Comparison of ENCODE assay signal across 11 cellular contexts in genomic region chr14:104150201-104151027, GRCh38. TPM values are rescaled to one million over a fixed set of nuclear protein-coding genes. Genes with fewer than 3 reads are reported as not detected.
A peak's percentile ranks its signal among the peaks of the same experiment; 100 is the strongest.
DNase-seq lines count a peak whose midpoint lies in the region; FAIRE-seq and TF ChIP-seq lines count a peak whose summit lies in the region.
"Had no signal": no experiment of that assay in that cellular context is flagged by ENCODE, and none has a peak within 500 bp of the region (broad histone marks: within the 10 kb centered on the region; RNA-seq: fewer than 3 reads in every experiment).

No MANE protein-coding gene starts in this region.

- POLR2A ChIA-PET in endothelial cell of umbilical vein (lab: Charles Lee) = no interaction called here

- no peaks in the 10 kb centered on the region for H3K9me3 Mint-ChIP-seq in activated T-helper 1 cell treated with anti-CD3 and anti-CD28 coated beads, Interleukin-12 subunit alpha, Interleukin-12 subunit beta, Interleukin-2, Interleukin-4 antibody, amounts not matched to agents 30 ng/mL and 10 ng/mL and 1 ng/mL, durations not matched to agents 14 hours and 24 hours and 36 hours
- H3K9me3 Mint-ChIP-seq: activated naive CD4-positive, alpha-beta T cell treated with anti-CD3 and anti-CD28 coated beads, Interleukin-2, amount 50 U/mL, for 24 hours; naive thymus-derived CD8-positive, alpha-beta T cell had no signal

- CTCF ChIA-PET in endothelial cell of umbilical vein (lab: Charles Lee) = interaction anchor here (2.4 kb wide), 1 partner anchor 13 kb away, joined by 11 read pairs; no protein-coding TSS in a partner anchor

- H3K9ac ChIP-seq in endothelial cell of umbilical vein (replicated peaks; ENCODE audit: extremely low read depth, insufficient read depth, low read length) = no peak overlapping the region

- H3K4me3 ChIP-seq in GM12864 (ENCODE audit: low read depth, low read length) = no peak overlapping the region
- H3K4me3 ChIP-seq in endothelial cell of umbilical vein (replicated peaks in 1 of 3; ENCODE audit: insufficient read depth in 1 of 3, low read depth in 1 of 3, low read length in 3 of 3) = no peak overlapping the region
- H3K4me3 ChIP-seq: tibial artery had no signal

- H3K36me3 ChIP-seq in endothelial cell of umbilical vein (ENCODE audit: control insufficient read depth in 2 of 2, extremely low read depth in 1 of 2, insufficient read depth in 2 of 2, low read length in 2 of 2) = peaks cover 0 to 10% of the 10 kb centered on the region in 2 experiments
- H3K36me3 ChIP-seq: tibial artery had no signal

- no peaks in the 10 kb centered on the region for H3K27me3 Mint-ChIP-seq in activated T-helper 1 cell treated with anti-CD3 and anti-CD28 coated beads, Interleukin-12 subunit alpha, Interleukin-12 subunit beta, Interleukin-2, Interleukin-4 antibody, amounts not matched to agents 30 ng/mL and 10 ng/mL and 1 ng/mL, durations not matched to agents 14 hours and 24 hours and 36 hours (ENCODE audit: insufficient read depth)

- no peaks in the 10 kb centered on the region for H3K4me1 Mint-ChIP-seq in activated T-helper 1 cell treated with anti-CD3 and anti-CD28 coated beads, Interleukin-12 subunit alpha, Interleukin-12 subunit beta, Interleukin-2, Interleukin-4 antibody, amounts not matched to agents 30 ng/mL and 10 ng/mL and 1 ng/mL, durations not matched to agents 14 hours and 24 hours and 36 hours (ENCODE audit: low read depth)
- H3K4me1 Mint-ChIP-seq: activated naive CD4-positive, alpha-beta T cell treated with anti-CD3 and anti-CD28 coated beads, Interleukin-2, amount 50 U/mL, for 24 hours had no signal

- no peak overlapping the region for H2AFZ ChIP-seq in endothelial cell of umbilical vein (ENCODE audit: low read depth, low read length)

- no peak overlapping the region for H3K4me3 Mint-ChIP-seq in activated T-helper 1 cell treated with anti-CD3 and anti-CD28 coated beads, Interleukin-12 subunit alpha, Interleukin-12 subunit beta, Interleukin-2, Interleukin-4 antibody, amounts not matched to agents 30 ng/mL and 10 ng/mL and 1 ng/mL, durations not matched to agents 14 hours and 24 hours and 36 hours
- H3K4me3 Mint-ChIP-seq: activated naive CD4-positive, alpha-beta T cell treated with anti-CD3 and anti-CD28 coated beads, Interleukin-2, amount 50 U/mL, for 24 hours; naive thymus-derived CD8-positive, alpha-beta T cell had no signal

- no peaks in the 10 kb centered on the region for H3K36me3 Mint-ChIP-seq in activated T-helper 1 cell treated with anti-CD3 and anti-CD28 coated beads, Interleukin-12 subunit alpha, Interleukin-12 subunit beta, Interleukin-2, Interleukin-4 antibody, amounts not matched to agents 30 ng/mL and 10 ng/mL and 1 ng/mL, durations not matched to agents 14 hours and 24 hours and 36 hours (ENCODE audit: low read depth)
- H3K36me3 Mint-ChIP-seq: activated naive CD4-positive, alpha-beta T cell treated with anti-CD3 and anti-CD28 coated beads, Interleukin-2, amount 50 U/mL, for 24 hours; naive thymus-derived CD8-positive, alpha-beta T cell had no signal

- dilution Hi-C loops in endothelial cell of umbilical vein (cut with MboI; ENCODE audit: extremely low pct_ligation_motif_present, low sequenced_read_pairs) = no loop called here

- peaks cover 32% of the 10 kb centered on the region for H3K4me1 ChIP-seq in endothelial cell of umbilical vein (ENCODE audit: control insufficient read depth, extremely low read depth, insufficient read depth, low read length)

- no TSS peak for BruUV-seq in endothelial cell of umbilical vein (replicated peaks; lab: Mats Ljungman, UMichigan)

- TF ChIP-seq POLR2A in endothelial cell of umbilical vein (IDR thresholded peaks at IDR 0.05; ENCODE audit: low read depth, low read length) = no peak

- H3K4me2 ChIP-seq in endothelial cell of umbilical vein (ENCODE audit: insufficient read depth, low read length) = no peak overlapping the region

- no peaks in the 10 kb centered on the region for H3K9me3 ChIP-seq in endothelial cell of umbilical vein (replicated peaks; ENCODE audit: control insufficient read depth, insufficient read depth, low read length)
- H3K9me3 ChIP-seq: tibial artery had no signal

- H3K79me2 ChIP-seq in endothelial cell of umbilical vein (ENCODE audit: control insufficient read depth, insufficient read depth, low read length) = no peaks in the 10 kb centered on the region

- TF ChIP-seq CTCF in GM12864 (IDR thresholded peaks at IDR 0.05; ENCODE audit: low read depth, low read length, missing control alignments) = peak; percentile 61
- peak; percentile 27 to 32 for TF ChIP-seq CTCF in endothelial cell of umbilical vein (IDR thresholded peaks at IDR 0.05; ENCODE audit: extremely low read depth in 1 of 2, insufficient read depth in 1 of 2, low read depth in 1 of 2, low read length in 2 of 2)

- H4K20me1 ChIP-seq in endothelial cell of umbilical vein (replicated peaks; ENCODE audit: control insufficient read depth, extremely low read depth, insufficient read depth, low read length) = no peaks in the 10 kb centered on the region

- H3K9me1 ChIP-seq in endothelial cell of umbilical vein (replicated peaks; ENCODE audit: control insufficient read depth, extremely low read depth, insufficient read depth, low read length) = no peaks in the 10 kb centered on the region

- DNase-seq in GM12864 (ENCODE audit: low read depth) (no peak), NCI-H2227 (lab: John Stamatoyannopoulos, UW; ENCODE audit: unreplicated experiment) (peak; percentile 83), endothelial cell of umbilical vein (ENCODE audit: low read depth, low spot score) (no peak), non-pigmented ciliary epithelial cell (ENCODE audit: low read depth) (peak; percentile 4), HT-29 (ENCODE audit: low spot score) (no peak), NCI-H2081 (lab: John Stamatoyannopoulos, UW) (no peak)
- DNase-seq in activated T-helper 1 cell treated with anti-CD3 and anti-CD28 coated beads, Interleukin-12 subunit alpha, Interleukin-12 subunit beta, Interleukin-2, Interleukin-4 antibody, amounts not matched to agents 30 ng/mL and 10 ng/mL and 1 ng/mL, durations not matched to agents 14 hours and 24 hours and 36 hours (ENCODE audit: low spot score) = no peak
- no peak for DNase-seq in activated CD4-positive, alpha-beta T cell treated with anti-CD3 and anti-CD28 coated beads, Interleukin-2, amount 50 U/mL, for 4 hours
- DNase-seq: naive thymus-derived CD8-positive, alpha-beta T cell; tibial artery had no signal

- intact Hi-C loops in endothelial cell of umbilical vein (cut with micrococcal nuclease) = no loop called here
- intact Hi-C loops in activated T-helper 1 cell treated with anti-CD3 and anti-CD28 coated beads, Interleukin-12 subunit alpha, Interleukin-12 subunit beta, Interleukin-2, Interleukin-4 antibody, amounts not matched to agents 30 ng/mL and 10 ng/mL and 1 ng/mL, durations not matched to agents 14 hours and 24 hours and 36 hours (cut with micrococcal nuclease) = no loop called here

- H3K27ac Mint-ChIP-seq in activated T-helper 1 cell treated with anti-CD3 and anti-CD28 coated beads, Interleukin-12 subunit alpha, Interleukin-12 subunit beta, Interleukin-2, Interleukin-4 antibody, amounts not matched to agents 30 ng/mL and 10 ng/mL and 1 ng/mL, durations not matched to agents 14 hours and 24 hours and 36 hours = no peak overlapping the region
- H3K27ac Mint-ChIP-seq: activated naive CD4-positive, alpha-beta T cell treated with anti-CD3 and anti-CD28 coated beads, Interleukin-2, amount 50 U/mL, for 24 hours; naive thymus-derived CD8-positive, alpha-beta T cell had no signal

- no peaks in the 10 kb centered on the region for H3K27me3 ChIP-seq in endothelial cell of umbilical vein (ENCODE audit: control insufficient read depth in 2 of 2, insufficient read depth in 2 of 2, low read length in 2 of 2)

- H3K27ac ChIP-seq in endothelial cell of umbilical vein (ENCODE audit: insufficient read depth, low read depth, low read length) = no peak overlapping the region
- H3K27ac ChIP-seq: tibial artery had no signal

- peak; percentile 71 for FAIRE-seq in endothelial cell of umbilical vein (lab: Jason Lieb, UNC)

TF ChIP-seq in endothelial cell of umbilical vein, 7 proteins besides CTCF, POLR2A, EP300 and RAD21:
- TF ChIP-seq EZH2 (IDR thresholded peaks at IDR 0.05; ENCODE audit: borderline replicate concordance, low read depth, low read length, severe bottlenecking) = no peak
- no peak for TF ChIP-seq GATA2 (IDR thresholded peaks at IDR 0.05; ENCODE audit: insufficient read depth, insufficient read length, low read depth, low read length)
- no peak for TF ChIP-seq MAX (IDR thresholded peaks at IDR 0.05; ENCODE audit: insufficient read depth, insufficient read length)
- TF ChIP-seq POLR2AphosphoS5 (IDR thresholded peaks at IDR 0.05; ENCODE audit: insufficient read depth, low read depth, low read length) = no peak
- no peak for TF ChIP-seq FOS (IDR thresholded peaks at IDR 0.05; ENCODE audit: borderline replicate concordance, insufficient read depth, low read length)
- TF ChIP-seq MYC (IDR thresholded peaks at IDR 0.05; ENCODE audit: low read depth, low read length) = no peak
- TF ChIP-seq JUN (IDR thresholded peaks at IDR 0.05; ENCODE audit: borderline replicate concordance, insufficient read depth, insufficient read length, low read depth) = no peak

RNA-seq across cellular contexts. Expression of gene KIF26A, which starts 12.0 kb away (rescaled TPM):
- 9.5 and 10.7 TPM in 2 replicates for total RNA-seq in endothelial cell of umbilical vein
- polyA plus RNA-seq in endothelial cell of umbilical vein = 3.6 and 5.1 TPM in 2 replicates
- 1.5 and 2.5 TPM in 2 replicates for polyA plus RNA-seq in endothelial cell of umbilical vein (2011; cell fraction: cytosol; rRNA removed)
- polyA plus RNA-seq in endothelial cell of umbilical vein (2011; cell fraction: nucleus; rRNA removed) = 3.8 and 4.6 TPM in 2 replicates
- 2.0 and 4.1 TPM in 2 replicates for polyA plus RNA-seq in endothelial cell of umbilical vein (2012)
- polyA minus RNA-seq in endothelial cell of umbilical vein = 2.5 and 3.6 TPM in 2 replicates
- polyA minus RNA-seq in endothelial cell of umbilical vein (2011; cell fraction: cytosol; rRNA and poly(A)+ RNA removed) = 23.8 TPM
- polyA minus RNA-seq in endothelial cell of umbilical vein (2011; cell fraction: nucleus; rRNA and poly(A)+ RNA removed) = 1.8 and 3.9 TPM in 2 replicates
- total RNA-seq in HT-29 (2014; rRNA removed; shearing (Covaris generic)) = not detected in 2 replicates
- 0.05 and 0.17 TPM in 2 replicates for total RNA-seq in activated T-helper 1 cell treated with anti-CD3 and anti-CD28 coated beads, Interleukin-12 subunit alpha, Interleukin-12 subunit beta, Interleukin-2, Interleukin-4 antibody, amounts not matched to agents 30 ng/mL and 10 ng/mL and 1 ng/mL, durations not matched to agents 14 hours and 24 hours and 36 hours
- polyA plus RNA-seq: naive thymus-derived CD8-positive, alpha-beta T cell had no signal

Comparison
In these comparisons a context has a peak if more than half of its experiments do, and no peak if none do; other contexts are left out.
1. DNase-seq: peak in NCI-H2227 (single experiment) and non-pigmented ciliary epithelial cell (single experiment); none in GM12864 (single experiment), endothelial cell of umbilical vein (single experiment), HT-29 (single experiment), activated T-helper 1 cell treated with anti-CD3 and anti-CD28 coated beads, Interleukin-12 subunit alpha, Interleukin-12 subunit beta, Interleukin-2, Interleukin-4 antibody, amounts not matched to agents 30 ng/mL and 10 ng/mL and 1 ng/mL, durations not matched to agents 14 hours and 24 hours and 36 hours (single experiment), NCI-H2081 (0 of 2) and activated CD4-positive, alpha-beta T cell treated with anti-CD3 and anti-CD28 coated beads, Interleukin-2, amount 50 U/mL, for 4 hours (0 of 2).